In the genomic region with DNA sequence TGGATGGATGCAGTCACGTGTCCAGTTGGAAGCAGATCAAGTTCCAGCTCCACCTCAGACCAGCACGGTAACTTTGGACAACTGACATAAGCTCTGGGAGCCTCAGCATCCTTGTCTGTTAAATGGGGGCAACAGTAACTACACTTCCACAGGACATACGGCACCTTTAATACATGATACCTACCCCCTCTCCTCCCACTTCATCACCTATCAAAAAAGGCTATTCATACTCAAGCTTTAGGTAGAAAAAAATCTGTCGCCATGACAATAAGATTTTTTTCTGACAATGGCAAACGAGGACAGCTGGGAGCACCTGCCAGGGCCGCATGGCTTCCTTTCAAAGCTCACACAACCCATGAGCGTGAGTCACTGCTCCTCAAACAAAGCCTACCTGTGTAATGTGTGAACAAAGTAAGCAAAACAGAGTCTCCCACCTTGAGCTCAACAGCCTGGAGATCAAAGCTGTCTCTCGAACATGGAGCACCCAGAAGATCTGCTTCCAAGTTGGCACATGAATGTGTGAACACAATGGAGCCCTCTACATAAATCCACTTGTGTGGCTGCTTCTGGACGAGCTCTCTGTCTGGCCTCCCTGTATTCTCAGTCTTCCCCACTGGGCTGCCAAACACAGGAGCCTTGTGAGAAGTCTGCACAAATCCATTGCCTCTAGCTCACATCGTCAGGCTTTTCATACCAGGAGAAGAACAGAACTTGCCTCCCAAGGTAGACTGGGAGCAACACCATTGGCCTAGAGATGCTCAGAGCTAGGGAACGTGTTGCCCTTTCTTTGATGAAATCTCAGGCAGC, we compare ENCODE assay signal across 1 cellular context.
TF ChIP-seq lines count a peak whose summit lies in the region.

No MANE protein-coding gene starts in this region.

TF ChIP-seq in HepG2, 621 proteins besides CTCF, POLR2A, EP300 and RAD21 (continued from another document and continues in another):
- TF ChIP-seq, protein P1, sequence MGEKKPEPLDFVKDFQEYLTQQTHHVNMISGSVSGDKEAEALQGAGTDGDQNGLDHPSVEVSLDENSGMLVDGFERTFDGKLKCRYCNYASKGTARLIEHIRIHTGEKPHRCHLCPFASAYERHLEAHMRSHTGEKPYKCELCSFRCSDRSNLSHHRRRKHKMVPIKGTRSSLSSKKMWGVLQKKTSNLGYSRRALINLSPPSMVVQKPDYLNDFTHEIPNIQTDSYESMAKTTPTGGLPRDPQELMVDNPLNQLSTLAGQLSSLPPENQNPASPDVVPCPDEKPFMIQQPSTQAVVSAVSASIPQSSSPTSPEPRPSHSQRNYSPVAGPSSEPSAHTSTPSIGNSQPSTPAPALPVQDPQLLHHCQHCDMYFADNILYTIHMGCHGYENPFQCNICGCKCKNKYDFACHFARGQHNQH (CRISPR knock-in tag; IDR thresholded peaks at IDR 0.05), result peak; percentile 96
- peak; percentile 77; the same call in 1 of the 2 replicates for TF ChIP-seq ZNF746 (CRISPR knock-in tag; IDR thresholded peaks at IDR 0.05)
- TF ChIP-seq, protein P2, sequence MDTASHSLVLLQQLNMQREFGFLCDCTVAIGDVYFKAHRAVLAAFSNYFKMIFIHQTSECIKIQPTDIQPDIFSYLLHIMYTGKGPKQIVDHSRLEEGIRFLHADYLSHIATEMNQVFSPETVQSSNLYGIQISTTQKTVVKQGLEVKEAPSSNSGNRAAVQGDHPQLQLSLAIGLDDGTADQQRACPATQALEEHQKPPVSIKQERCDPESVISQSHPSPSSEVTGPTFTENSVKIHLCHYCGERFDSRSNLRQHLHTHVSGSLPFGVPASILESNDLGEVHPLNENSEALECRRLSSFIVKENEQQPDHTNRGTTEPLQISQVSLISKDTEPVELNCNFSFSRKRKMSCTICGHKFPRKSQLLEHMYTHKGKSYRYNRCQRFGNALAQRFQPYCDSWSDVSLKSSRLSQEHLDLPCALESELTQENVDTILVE (CRISPR knock-in tag; IDR thresholded peaks at IDR 0.05), result peak; percentile 86
- TF ChIP-seq, protein P3, sequence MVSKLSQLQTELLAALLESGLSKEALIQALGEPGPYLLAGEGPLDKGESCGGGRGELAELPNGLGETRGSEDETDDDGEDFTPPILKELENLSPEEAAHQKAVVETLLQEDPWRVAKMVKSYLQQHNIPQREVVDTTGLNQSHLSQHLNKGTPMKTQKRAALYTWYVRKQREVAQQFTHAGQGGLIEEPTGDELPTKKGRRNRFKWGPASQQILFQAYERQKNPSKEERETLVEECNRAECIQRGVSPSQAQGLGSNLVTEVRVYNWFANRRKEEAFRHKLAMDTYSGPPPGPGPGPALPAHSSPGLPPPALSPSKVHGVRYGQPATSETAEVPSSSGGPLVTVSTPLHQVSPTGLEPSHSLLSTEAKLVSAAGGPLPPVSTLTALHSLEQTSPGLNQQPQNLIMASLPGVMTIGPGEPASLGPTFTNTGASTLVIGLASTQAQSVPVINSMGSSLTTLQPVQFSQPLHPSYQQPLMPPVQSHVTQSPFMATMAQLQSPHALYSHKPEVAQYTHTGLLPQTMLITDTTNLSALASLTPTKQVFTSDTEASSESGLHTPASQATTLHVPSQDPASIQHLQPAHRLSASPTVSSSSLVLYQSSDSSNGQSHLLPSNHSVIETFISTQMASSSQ (IDR thresholded peaks at IDR 0.05; ENCODE audit: low read depth), result 0 out of 2 replicates have a peak, but pooled peaks have one; percentile 40
- TF ChIP-seq, protein P3 (CRISPR knock-in tag; IDR thresholded peaks at IDR 0.05; ENCODE audit: borderline replicate concordance), result peak; percentile 64; the same call in 1 of the 2 replicates
- peak; percentile 97 for TF ChIP-seq HDAC2 (CRISPR knock-in tag; IDR thresholded peaks at IDR 0.05)
- peak; percentile 85; the same call in 1 of the 2 replicates for TF ChIP-seq DMAP1 (CRISPR knock-in tag; IDR thresholded peaks at IDR 0.05)
- TF ChIP-seq, protein P4, sequence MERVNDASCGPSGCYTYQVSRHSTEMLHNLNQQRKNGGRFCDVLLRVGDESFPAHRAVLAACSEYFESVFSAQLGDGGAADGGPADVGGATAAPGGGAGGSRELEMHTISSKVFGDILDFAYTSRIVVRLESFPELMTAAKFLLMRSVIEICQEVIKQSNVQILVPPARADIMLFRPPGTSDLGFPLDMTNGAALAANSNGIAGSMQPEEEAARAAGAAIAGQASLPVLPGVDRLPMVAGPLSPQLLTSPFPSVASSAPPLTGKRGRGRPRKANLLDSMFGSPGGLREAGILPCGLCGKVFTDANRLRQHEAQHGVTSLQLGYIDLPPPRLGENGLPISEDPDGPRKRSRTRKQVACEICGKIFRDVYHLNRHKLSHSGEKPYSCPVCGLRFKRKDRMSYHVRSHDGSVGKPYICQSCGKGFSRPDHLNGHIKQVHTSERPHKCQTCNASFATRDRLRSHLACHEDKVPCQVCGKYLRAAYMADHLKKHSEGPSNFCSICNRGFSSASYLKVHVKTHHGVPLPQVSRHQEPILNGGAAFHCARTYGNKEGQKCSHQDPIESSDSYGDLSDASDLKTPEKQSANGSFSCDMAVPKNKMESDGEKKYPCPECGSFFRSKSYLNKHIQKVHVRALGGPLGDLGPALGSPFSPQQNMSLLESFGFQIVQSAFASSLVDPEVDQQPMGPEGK (CRISPR knock-in tag; IDR thresholded peaks at IDR 0.05), result peak; percentile 76
- no peak for TF ChIP-seq SCMH1 (CRISPR knock-in tag; IDR thresholded peaks at IDR 0.05; ENCODE audit: borderline replicate concordance)
- TF ChIP-seq FLYWCH1 (CRISPR knock-in tag; IDR thresholded peaks at IDR 0.05), result no peak
- peak; percentile 60; the same call in 1 of the 2 replicates for TF ChIP-seq HOXA5 (CRISPR knock-in tag; IDR thresholded peaks at IDR 0.05)
- TF ChIP-seq, protein P5, sequence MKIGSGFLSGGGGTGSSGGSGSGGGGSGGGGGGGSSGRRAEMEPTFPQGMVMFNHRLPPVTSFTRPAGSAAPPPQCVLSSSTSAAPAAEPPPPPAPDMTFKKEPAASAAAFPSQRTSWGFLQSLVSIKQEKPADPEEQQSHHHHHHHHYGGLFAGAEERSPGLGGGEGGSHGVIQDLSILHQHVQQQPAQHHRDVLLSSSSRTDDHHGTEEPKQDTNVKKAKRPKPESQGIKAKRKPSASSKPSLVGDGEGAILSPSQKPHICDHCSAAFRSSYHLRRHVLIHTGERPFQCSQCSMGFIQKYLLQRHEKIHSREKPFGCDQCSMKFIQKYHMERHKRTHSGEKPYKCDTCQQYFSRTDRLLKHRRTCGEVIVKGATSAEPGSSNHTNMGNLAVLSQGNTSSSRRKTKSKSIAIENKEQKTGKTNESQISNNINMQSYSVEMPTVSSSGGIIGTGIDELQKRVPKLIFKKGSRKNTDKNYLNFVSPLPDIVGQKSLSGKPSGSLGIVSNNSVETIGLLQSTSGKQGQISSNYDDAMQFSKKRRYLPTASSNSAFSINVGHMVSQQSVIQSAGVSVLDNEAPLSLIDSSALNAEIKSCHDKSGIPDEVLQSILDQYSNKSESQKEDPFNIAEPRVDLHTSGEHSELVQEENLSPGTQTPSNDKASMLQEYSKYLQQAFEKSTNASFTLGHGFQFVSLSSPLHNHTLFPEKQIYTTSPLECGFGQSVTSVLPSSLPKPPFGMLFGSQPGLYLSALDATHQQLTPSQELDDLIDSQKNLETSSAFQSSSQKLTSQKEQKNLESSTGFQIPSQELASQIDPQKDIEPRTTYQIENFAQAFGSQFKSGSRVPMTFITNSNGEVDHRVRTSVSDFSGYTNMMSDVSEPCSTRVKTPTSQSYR (CRISPR knock-in tag; IDR thresholded peaks at IDR 0.05; ENCODE audit: borderline replicate concordance), result peak; percentile 65; the same call in 1 of the 2 replicates
- TF ChIP-seq ZBTB42 (CRISPR knock-in tag; IDR thresholded peaks at IDR 0.05), result no peak
- TF ChIP-seq, protein P6, sequence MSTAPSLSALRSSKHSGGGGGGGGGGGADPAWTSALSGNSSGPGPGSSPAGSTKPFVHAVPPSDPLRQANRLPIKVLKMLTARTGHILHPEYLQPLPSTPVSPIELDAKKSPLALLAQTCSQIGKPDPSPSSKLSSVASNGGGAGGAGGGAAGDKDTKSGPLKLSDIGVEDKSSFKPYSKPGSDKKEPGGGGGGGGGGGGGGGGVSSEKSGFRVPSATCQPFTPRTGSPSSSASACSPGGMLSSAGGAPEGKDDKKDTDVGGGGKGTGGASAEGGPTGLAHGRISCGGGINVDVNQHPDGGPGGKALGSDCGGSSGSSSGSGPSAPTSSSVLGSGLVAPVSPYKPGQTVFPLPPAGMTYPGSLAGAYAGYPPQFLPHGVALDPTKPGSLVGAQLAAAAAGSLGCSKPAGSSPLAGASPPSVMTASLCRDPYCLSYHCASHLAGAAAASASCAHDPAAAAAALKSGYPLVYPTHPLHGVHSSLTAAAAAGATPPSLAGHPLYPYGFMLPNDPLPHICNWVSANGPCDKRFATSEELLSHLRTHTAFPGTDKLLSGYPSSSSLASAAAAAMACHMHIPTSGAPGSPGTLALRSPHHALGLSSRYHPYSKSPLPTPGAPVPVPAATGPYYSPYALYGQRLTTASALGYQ (CRISPR knock-in tag; IDR thresholded peaks at IDR 0.05), result peak; percentile 93
- TF ChIP-seq ZNF274 (CRISPR knock-in tag; IDR thresholded peaks at IDR 0.05), result 0 out of 2 replicates have a peak, but pooled peaks have one; percentile 58
- peak; percentile 66; the same call in 1 of the 2 replicates for TF ChIP-seq ZNF878 (CRISPR knock-in tag; IDR thresholded peaks at IDR 0.05)
- peak; percentile 91 for TF ChIP-seq ZNF331 (CRISPR knock-in tag; IDR thresholded peaks at IDR 0.05)
- TF ChIP-seq CREB1 (IDR thresholded peaks at IDR 0.05), result peak; percentile 57; the same call in 1 of the 2 replicates
- peak; percentile 85 for TF ChIP-seq CREB1 (CRISPR knock-in tag; IDR thresholded peaks at IDR 0.05)
- TF ChIP-seq, protein P7, sequence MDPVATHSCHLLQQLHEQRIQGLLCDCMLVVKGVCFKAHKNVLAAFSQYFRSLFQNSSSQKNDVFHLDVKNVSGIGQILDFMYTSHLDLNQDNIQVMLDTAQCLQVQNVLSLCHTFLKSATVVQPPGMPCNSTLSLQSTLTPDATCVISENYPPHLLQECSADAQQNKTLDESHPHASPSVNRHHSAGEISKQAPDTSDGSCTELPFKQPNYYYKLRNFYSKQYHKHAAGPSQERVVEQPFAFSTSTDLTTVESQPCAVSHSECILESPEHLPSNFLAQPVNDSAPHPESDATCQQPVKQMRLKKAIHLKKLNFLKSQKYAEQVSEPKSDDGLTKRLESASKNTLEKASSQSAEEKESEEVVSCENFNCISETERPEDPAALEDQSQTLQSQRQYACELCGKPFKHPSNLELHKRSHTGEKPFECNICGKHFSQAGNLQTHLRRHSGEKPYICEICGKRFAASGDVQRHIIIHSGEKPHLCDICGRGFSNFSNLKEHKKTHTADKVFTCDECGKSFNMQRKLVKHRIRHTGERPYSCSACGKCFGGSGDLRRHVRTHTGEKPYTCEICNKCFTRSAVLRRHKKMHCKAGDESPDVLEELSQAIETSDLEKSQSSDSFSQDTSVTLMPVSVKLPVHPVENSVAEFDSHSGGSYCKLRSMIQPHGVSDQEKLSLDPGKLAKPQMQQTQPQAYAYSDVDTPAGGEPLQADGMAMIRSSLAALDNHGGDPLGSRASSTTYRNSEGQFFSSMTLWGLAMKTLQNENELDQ (CRISPR knock-in tag; IDR thresholded peaks at IDR 0.05; ENCODE audit: borderline replicate concordance), result no peak
- TF ChIP-seq, protein P8, sequence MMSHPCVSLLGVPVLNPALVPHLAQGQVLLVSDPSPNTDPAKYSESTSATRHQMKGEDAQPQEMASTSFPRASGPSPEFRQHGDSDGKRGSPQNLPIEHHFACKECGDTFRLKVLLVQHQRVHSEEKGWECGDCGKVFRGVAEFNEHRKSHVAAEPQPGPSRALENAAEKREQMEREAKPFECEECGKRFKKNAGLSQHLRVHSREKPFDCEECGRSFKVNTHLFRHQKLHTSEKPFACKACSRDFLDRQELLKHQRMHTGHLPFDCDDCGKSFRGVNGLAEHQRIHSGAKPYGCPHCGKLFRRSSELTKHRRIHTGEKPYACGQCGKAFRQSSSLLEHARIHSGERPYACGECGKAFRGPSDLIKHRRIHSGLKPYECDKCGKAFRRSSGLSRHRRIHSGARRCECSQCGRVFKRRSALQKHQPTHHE (CRISPR knock-in tag; IDR thresholded peaks at IDR 0.05; ENCODE audit: borderline replicate concordance), result 0 out of 2 replicates have a peak, but pooled peaks have one; percentile 53
- TF ChIP-seq YY1 (IDR thresholded peaks at IDR 0.05; ENCODE audit: insufficient read depth, insufficient replicate concordance, low read depth, low read length), result peak; percentile 70
- TF ChIP-seq, protein P9, sequence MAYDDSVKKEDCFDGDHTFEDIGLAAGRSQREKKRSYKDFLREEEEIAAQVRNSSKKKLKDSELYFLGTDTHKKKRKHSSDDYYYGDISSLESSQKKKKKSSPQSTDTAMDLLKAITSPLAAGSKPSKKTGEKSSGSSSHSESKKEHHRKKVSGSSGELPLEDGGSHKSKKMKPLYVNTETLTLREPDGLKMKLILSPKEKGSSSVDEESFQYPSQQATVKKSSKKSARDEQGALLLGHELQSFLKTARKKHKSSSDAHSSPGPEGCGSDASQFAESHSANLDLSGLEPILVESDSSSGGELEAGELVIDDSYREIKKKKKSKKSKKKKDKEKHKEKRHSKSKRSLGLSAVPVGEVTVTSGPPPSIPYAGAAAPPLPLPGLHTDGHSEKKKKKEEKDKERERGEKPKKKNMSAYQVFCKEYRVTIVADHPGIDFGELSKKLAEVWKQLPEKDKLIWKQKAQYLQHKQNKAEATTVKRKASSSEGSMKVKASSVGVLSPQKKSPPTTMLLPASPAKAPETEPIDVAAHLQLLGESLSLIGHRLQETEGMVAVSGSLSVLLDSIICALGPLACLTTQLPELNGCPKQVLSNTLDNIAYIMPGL (CRISPR knock-in tag; IDR thresholded peaks at IDR 0.05; ENCODE audit: borderline replicate concordance in 1 of 2, low read depth in 1 of 2), result peak; percentile 28 to 75; a peak in 1 of 4 replicates
- TF ChIP-seq GATAD1 (CRISPR knock-in tag; IDR thresholded peaks at IDR 0.05), result peak; percentile 79
- TF ChIP-seq ZNF232 (CRISPR knock-in tag; IDR thresholded peaks at IDR 0.05; ENCODE audit: borderline replicate concordance), result peak; percentile 83; the same call in 1 of the 2 replicates
- peak; percentile 95 for TF ChIP-seq PITX1 (CRISPR knock-in tag; IDR thresholded peaks at IDR 0.05)
- TF ChIP-seq HES4 (CRISPR knock-in tag; IDR thresholded peaks at IDR 0.05; ENCODE audit: borderline replicate concordance), result no peak
- peak; percentile 94 for TF ChIP-seq ZBTB20 (CRISPR knock-in tag; IDR thresholded peaks at IDR 0.05; ENCODE audit: borderline replicate concordance, low read depth)
